24 cellular contexts compared by ENCODE assay signal in the genomic region with DNA sequence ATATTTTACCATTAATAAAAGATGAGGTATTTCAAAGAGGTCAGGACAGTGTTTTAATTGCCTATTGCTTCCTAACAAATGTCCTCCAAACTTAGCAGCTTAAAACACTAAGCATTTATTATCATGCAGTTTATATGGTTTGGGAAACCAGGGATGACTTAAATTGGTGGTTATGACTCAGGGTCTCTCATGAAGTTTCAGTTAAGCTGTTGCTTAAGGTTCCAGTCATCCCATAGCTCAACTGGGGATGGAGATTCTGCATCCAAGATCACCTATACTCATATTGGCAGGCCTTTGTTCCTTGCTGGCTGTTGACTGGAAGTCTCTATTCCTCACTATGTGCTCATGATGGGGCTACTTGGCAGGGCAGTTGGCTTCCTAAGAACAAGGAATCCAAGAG.
"Had no signal": no experiment of that assay in that cellular context is flagged by ENCODE, and none has a peak within 500 bp of the region (broad histone marks: within the 10 kb centered on the region; RNA-seq: fewer than 3 reads in every experiment).

No MANE protein-coding gene starts in this region.

- H3K4me1 Mint-ChIP-seq: IgD-negative memory B cell, T-cell had no signal

- H3K4me3 ChIP-seq: K562, MG63 had no signal

- H3K27ac Mint-ChIP-seq: IgD-negative memory B cell, T-cell had no signal

- DNase-seq: Kasumi-1, MG63, NCI-H1092, NCI-H1105 treated with DMSO at 0.1 percent for 48 hours, NCI-H1417 treated with DMSO at 0.1 percent for 48 hours, NCI-H146, NCI-H187, NCI-H2029, NCI-H2081 treated with DMSO at 0.1 percent for 48 hours, NCI-H2171, NCI-H226, NCI-H446, NCI-H510A, NCI-H524 treated with DMSO at 0.1 percent for 48 hours, NCI-H69, NCI-H774, Right ventricle myocardium superior, RPMI8226, SK-N-SH, SW 1271, T-cell had no signal

- H3K36me3 Mint-ChIP-seq: IgD-negative memory B cell, T-cell had no signal

- H3K27me3 ChIP-seq: MG63 had no signal

- H3K4me3 Mint-ChIP-seq: IgD-negative memory B cell, T-cell had no signal

- H3K9ac ChIP-seq: KMS-11, SK-N-SH had no signal

- H3K36me3 ChIP-seq: MG63 had no signal

- ATAC-seq: K562, T-cell had no signal

- H3K27me3 Mint-ChIP-seq: IgD-negative memory B cell, T-cell had no signal

- H3K27ac ChIP-seq: KMS-11 had no signal

- H3K9me3 ChIP-seq: MG63, SK-N-SH had no signal

- H3K4me2 ChIP-seq: KMS-11, SK-N-SH had no signal
